ENCODE assay signal across 15 cellular contexts in the genomic region with DNA sequence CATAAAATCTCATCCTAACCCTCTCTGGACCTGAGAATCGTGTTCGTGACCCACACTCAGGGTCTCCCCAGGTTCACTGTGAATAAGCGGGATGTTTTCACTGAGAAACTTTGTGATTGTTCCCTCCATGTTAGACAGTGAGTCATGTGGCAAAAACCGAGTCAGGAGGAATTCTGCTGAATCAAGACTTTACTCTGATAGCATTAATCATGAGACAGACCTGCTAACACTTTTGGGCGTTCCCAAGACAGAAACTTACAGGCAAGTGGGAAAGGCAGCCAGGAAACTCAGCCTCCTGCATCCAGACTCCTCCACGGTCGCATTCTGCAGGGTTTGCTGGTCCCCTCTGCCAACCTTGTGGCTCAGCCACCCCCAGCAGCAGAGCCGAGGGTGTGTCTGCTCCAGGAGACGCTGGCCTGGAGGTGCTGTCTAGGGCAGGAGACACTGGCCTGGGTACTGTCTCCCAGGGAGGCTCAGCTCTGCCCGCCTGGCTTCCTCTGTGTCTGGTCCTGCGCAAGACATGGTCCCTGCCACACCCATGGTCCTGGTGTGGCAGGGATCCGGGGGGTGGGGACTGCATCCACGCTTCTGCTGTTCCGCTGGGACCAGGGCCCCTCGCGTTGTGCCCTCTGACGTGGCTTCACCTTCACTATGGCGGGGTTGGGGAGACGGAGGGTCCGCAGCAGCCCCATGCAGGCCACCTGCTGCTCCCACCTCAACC.
DNase-seq lines count a peak whose midpoint lies in the region; ATAC-seq and TF ChIP-seq lines count a peak whose summit lies in the region.
"Had no signal": no experiment of that assay in that cellular context is flagged by ENCODE, and none has a peak within 500 bp of the region (broad histone marks: within the 10 kb centered on the region; RNA-seq: fewer than 3 reads in every experiment).

No MANE protein-coding gene starts in this region.

- H3K79me2 ChIP-seq in fibroblast of lung (ENCODE audit: control insufficient read depth, insufficient read depth, low read length) (no peaks in the 10 kb centered on the region), osteoblast (ENCODE audit: insufficient read depth, low read length) (no peaks in the 10 kb centered on the region), GM23338 (replicated peaks; ENCODE audit: insufficient read depth) (no peaks in the 10 kb centered on the region)

- H3K4me3 ChIP-seq in fibroblast of lung (replicated peaks in 1 of 4; ENCODE audit: control extremely low read depth in 1 of 4, insufficient read depth in 1 of 4, low read depth in 3 of 4, low read length in 4 of 4), result no peak overlapping the region
- H3K4me3 ChIP-seq in osteoblast (ENCODE audit: insufficient read depth, low read length), result peak overlapping the region; percentile 25
- no peak overlapping the region for H3K4me3 ChIP-seq in GM23338

- H3K9me3 ChIP-seq in fibroblast of lung (ENCODE audit: control insufficient read depth, insufficient read depth, low read depth, low read length), result no peaks in the 10 kb centered on the region
- H3K9me3 ChIP-seq in osteoblast (ENCODE audit: low read depth, low read length), result no peaks in the 10 kb centered on the region

- H3K36me3 ChIP-seq in fibroblast of lung (ENCODE audit: control insufficient read depth, insufficient read depth, low read length) (no peaks in the 10 kb centered on the region), osteoblast (ENCODE audit: insufficient read depth, low read length) (no peaks in the 10 kb centered on the region), GM23338 (ENCODE audit: insufficient read depth) (no peaks in the 10 kb centered on the region)

- POLR2A ChIA-PET in RWPE1 (lab: Yijun Ruan, JAX; ENCODE audit: low non-redundant PET), result no interaction called here

- peaks cover 5% of the 10 kb centered on the region; the same call in 2 of the 3 replicates for H3K4me1 Mint-ChIP-seq in GM23338
- H3K4me1 Mint-ChIP-seq: naive B cell had no signal

- no peak for ATAC-seq in GM23338
- no peak for ATAC-seq in GM18858 (IDR thresholded peaks at IDR 0.05; ENCODE audit: unreplicated experiment)

- no peak overlapping the region for H3K4me3 Mint-ChIP-seq in GM23338
- H3K4me3 Mint-ChIP-seq: naive B cell had no signal

- no peaks in the 10 kb centered on the region for H3K9me3 Mint-ChIP-seq in GM23338
- H3K9me3 Mint-ChIP-seq: naive B cell had no signal

- no peaks in the 10 kb centered on the region for H3F3A ChIP-seq in GM23338 (replicated peaks; ENCODE audit: low read depth)

- DNase-seq in EL (peak; percentile 73), RWPE1 (ENCODE audit: low spot score) (peak; percentile 55), fibroblast of lung (ENCODE audit: low read depth in 2 of 2) (peak; percentile 39 to 86), osteoblast (ENCODE audit: insufficient read length, low spot score, missing footprints) (peak; percentile 96), NCI-H1436 (lab: John Stamatoyannopoulos, UW) (no peak), GM23338 (ENCODE audit: low spot score) (no peak), Ammon's horn (ENCODE audit: low spot score) (no peak)
- DNase-seq: activated CD4-positive, alpha-beta T cell treated with anti-CD3 and anti-CD28 coated beads, Interleukin-2, amount 50 U/mL, for 1 hour; activated naive CD4-positive, alpha-beta T cell; Calu3; naive B cell; stimulated activated CD4-positive, alpha-beta T cell treated with anti-CD3 and anti-CD28 coated beads, Interleukin-12 subunit alpha, Interleukin-12 subunit beta, amount 100 ng/mL, for 4 hours; stimulated activated CD8-positive, alpha-beta memory T cell treated with anti-CD3 and anti-CD28 coated beads, Interleukin-4, amount 100 ng/mL, for 48 hours had no signal

- CTCF ChIA-PET in RWPE1 (lab: Yijun Ruan, JAX), result no interaction called here

- H4K20me1 ChIP-seq in fibroblast of lung (ENCODE audit: control insufficient read depth, extremely low read depth, insufficient read depth, low read length) (no peaks in the 10 kb centered on the region), osteoblast (ENCODE audit: insufficient read depth, low read length) (no peaks in the 10 kb centered on the region), GM23338 (replicated peaks; ENCODE audit: insufficient read depth) (no peaks in the 10 kb centered on the region)

- no peak overlapping the region for H3K27ac Mint-ChIP-seq in GM23338
- H3K27ac Mint-ChIP-seq: naive B cell had no signal

- H3K4me2 ChIP-seq in fibroblast of lung (ENCODE audit: extremely low read depth, insufficient read depth, low read length) (no peak overlapping the region), osteoblast (ENCODE audit: insufficient read depth, low read length) (peak overlapping the region; percentile 48), GM23338 (no peak overlapping the region)

- no peak overlapping the region for H3K9ac ChIP-seq in fibroblast of lung (ENCODE audit: insufficient read depth, low read length)

- no peak overlapping the region for H2AFZ ChIP-seq in fibroblast of lung (ENCODE audit: low read length)
- peak overlapping the region; percentile 62 for H2AFZ ChIP-seq in osteoblast (ENCODE audit: low read length)
- H2AFZ ChIP-seq in GM23338, result no peak overlapping the region

- H3K27ac ChIP-seq in RWPE1 (peak overlapping the region; percentile 71), fibroblast of lung (ENCODE audit: insufficient read depth, low read length) (no peak overlapping the region), osteoblast (ENCODE audit: low read depth, low read length) (no peak overlapping the region), GM23338 (ENCODE audit: low read depth) (no peak overlapping the region)
- H3K27ac ChIP-seq: HL-60 had no signal

- H3K9me2 ChIP-seq in GM23338 (ENCODE audit: insufficient read depth), result no peaks in the 10 kb centered on the region

- TF ChIP-seq CTCF in RWPE1 (conservative IDR thresholded peaks at IDR 0.05; ENCODE audit: low read depth) (no peak), fibroblast of lung (conservative IDR thresholded peaks at IDR 0.05 in 1 of 2, IDR thresholded peaks at IDR 0.05 in 1 of 2; ENCODE audit: low read depth in 1 of 2, low read length in 2 of 2) (no peak), osteoblast (IDR thresholded peaks at IDR 0.05; ENCODE audit: extremely low read depth, low read depth, low read length) (no peak), GM23338 (conservative IDR thresholded peaks at IDR 0.05; ENCODE audit: low read depth in 2 of 2) (no peak)

- H3K27me3 ChIP-seq in fibroblast of lung (ENCODE audit: control insufficient read depth, insufficient read depth, low read length) (peaks cover 6% of the 10 kb centered on the region), osteoblast (ENCODE audit: insufficient read depth, low read length) (no peaks in the 10 kb centered on the region), GM23338 (ENCODE audit: insufficient read depth) (no peaks in the 10 kb centered on the region)

- H3K36me3 Mint-ChIP-seq in GM23338 (ENCODE audit: low read depth), result no peaks in the 10 kb centered on the region
- H3K36me3 Mint-ChIP-seq: naive B cell had no signal

- H3K4me1 ChIP-seq in fibroblast of lung (ENCODE audit: control insufficient read depth, extremely low read depth, insufficient read depth, low read length) (no peaks in the 10 kb centered on the region), osteoblast (ENCODE audit: insufficient read depth, low read length) (peaks cover 8% of the 10 kb centered on the region), GM23338 (ENCODE audit: insufficient read depth) (no peaks in the 10 kb centered on the region)

- no peaks in the 10 kb centered on the region for H3K27me3 Mint-ChIP-seq in GM23338 (ENCODE audit: insufficient read depth, low read depth, poor library complexity)

TF ChIP-seq in GM23338, 12 proteins besides CTCF, POLR2A, EP300 and RAD21 (continues in another document):
- TF ChIP-seq POLR2AphosphoS5 (IDR thresholded peaks at IDR 0.05; ENCODE audit: low read depth) (no peak), ZNF331 (CRISPR knock-in tag; IDR thresholded peaks at IDR 0.05; ENCODE audit: low read depth) (no peak)

Comparison
In these comparisons a context has a peak if more than half of its experiments do, and no peak if none do; other contexts are left out.
1. DNase-seq: peak in EL (single experiment), RWPE1 (single experiment), fibroblast of lung (2 of 2) and osteoblast (single experiment); none in NCI-H1436 (single experiment), GM23338 (single experiment) and Ammon's horn (single experiment).